In genomic region chr17:17120294-17120693, GRCh38 we compare ENCODE assay signal across 1 cellular context.
TF ChIP-seq lines count a peak whose summit lies in the region.

No MANE protein-coding gene starts in this region.

TF ChIP-seq in HEK293, 187 proteins besides CTCF, POLR2A, EP300 and RAD21 (continued from another document):
- TF ChIP-seq TSHZ1 (tag by site-specific recombination; IDR thresholded peaks at IDR 0.05; ENCODE audit: borderline replicate concordance) = no peak
- no peak for TF ChIP-seq ZNF37A (tag by site-specific recombination; IDR thresholded peaks at IDR 0.05)
